ENCODE assay signal across 19 cellular contexts in genomic region chr4:23874536-23874901, GRCh38. TPM values are rescaled to one million over a fixed set of nuclear protein-coding genes. Genes with fewer than 3 reads are reported as not detected.
"Had no signal": no experiment of that assay in that cellular context is flagged by ENCODE, and none has a peak within 500 bp of the region (broad histone marks: within the 10 kb centered on the region; RNA-seq: fewer than 3 reads in every experiment).

No MANE protein-coding gene starts in this region.

- H3K27ac ChIP-seq: neutrophil had no signal

- H3K4me3 ChIP-seq: pancreas, thyroid gland had no signal

- H3K27me3 ChIP-seq: neutrophil, pancreas, thyroid gland had no signal

- H3K36me3 ChIP-seq: neutrophil, pancreas, thyroid gland had no signal

- H3K9me3 ChIP-seq: neutrophil, pancreas, thyroid gland had no signal

- DNase-seq: activated CD4-positive, alpha-beta T cell treated with anti-CD3 and anti-CD28 coated beads, Interleukin-2, amount 10 ng/mL, durations not matched to agents 7 days and 5 days; activated CD8-positive, alpha-beta memory T cell treated with anti-CD3 and anti-CD28 coated beads, Interleukin-2, amount 50 U/mL, for 4 hours; activated CD8-positive, alpha-beta T cell treated with anti-CD3 and anti-CD28 coated beads, Interleukin-2, amount 10 ng/mL, durations not matched to agents 7 days and 5 days; activated effector memory CD4-positive, alpha-beta T cell treated with Interleukin-2 at 50 U/mL for 16 hours; activated naive CD4-positive, alpha-beta T cell treated with anti-CD3 and anti-CD28 coated beads, Interleukin-2, amount 50 U/mL, for 16 hours; activated T-cell treated with anti-CD3 and anti-CD28 coated beads, Interleukin-2, amount 50 U/mL, for 4 hours; aorta; cerebellar nuclear complex; effector CD4-positive, alpha-beta T cell; hippocampal formation; islet precursor cell; mesenchymal stem cell; natural killer cell; pancreas; stimulated activated CD4-positive, alpha-beta T cell treated with anti-CD3 and anti-CD28 coated beads, Interleukin-2, amount 100 ng/mL, for 24 hours; stimulated activated naive CD4-positive, alpha-beta T cell treated with Interleukin-2 at 50 U/mL for 16 hours; thyroid gland had no signal

- ATAC-seq: activated CD8-positive, alpha-beta T cell treated with anti-CD3 and anti-CD28 coated beads, Interleukin-2, amount 10 ng/mL, durations not matched to agents 7 days and 5 days; activated T-cell treated with anti-CD3 and anti-CD28 coated beads, Interleukin-2, amount 50 U/mL, for 4 hours; esophagus mucosa; natural killer cell had no signal

RNA-seq across cellular contexts. Expression of gene PPARGC1A, which starts 15.3 kb away (rescaled TPM):
- total RNA-seq: activated CD4-positive, alpha-beta T cell treated with anti-CD3 and anti-CD28 coated beads, Interleukin-2, amount 10 ng/mL, durations not matched to agents 7 days and 5 days; activated CD8-positive, alpha-beta T cell treated with anti-CD3 and anti-CD28 coated beads, Interleukin-2, amount 10 ng/mL, durations not matched to agents 7 days and 5 days; natural killer cell had no signal
